8 cellular contexts compared by ENCODE assay signal in genomic region chr2:27272537-27272936, GRCh38. TPM values are rescaled to one million over a fixed set of nuclear protein-coding genes. Genes with fewer than 3 reads are reported as not detected.
"Had no signal": no experiment of that assay in that cellular context is flagged by ENCODE, and none has a peak within 500 bp of the region (broad histone marks: within the 10 kb centered on the region; RNA-seq: fewer than 3 reads in every experiment).

No MANE protein-coding gene starts in this region.

RNA-seq across cellular contexts. Expression of gene DNAJC5G, which starts 2.7 kb away (rescaled TPM):
- total RNA-seq: epithelial cell of proximal tubule, lower leg skin, osteoblast, smooth muscle cell, suprapubic skin, ureter had no signal
- polyA plus RNA-seq: keratinocyte, smooth muscle cell had no signal

RNA-seq across cellular contexts. Expression of gene SLC30A3, which starts 9.7 kb away (rescaled TPM):
- total RNA-seq: epithelial cell of proximal tubule, esophagus muscularis mucosa, smooth muscle cell, suprapubic skin, ureter had no signal
- polyA plus RNA-seq: keratinocyte had no signal

RNA-seq across cellular contexts. Expression of gene TRIM54, which starts 9.7 kb away (rescaled TPM):
- total RNA-seq: lower leg skin, osteoblast, suprapubic skin had no signal
- polyA plus RNA-seq: keratinocyte, smooth muscle cell had no signal

RNA-seq across cellular contexts. Expression of gene UCN, which starts 35.7 kb away (rescaled TPM):
- total RNA-seq: epithelial cell of proximal tubule had no signal
